Comparison of ENCODE assay signal across 13 cellular contexts in the genomic region with DNA sequence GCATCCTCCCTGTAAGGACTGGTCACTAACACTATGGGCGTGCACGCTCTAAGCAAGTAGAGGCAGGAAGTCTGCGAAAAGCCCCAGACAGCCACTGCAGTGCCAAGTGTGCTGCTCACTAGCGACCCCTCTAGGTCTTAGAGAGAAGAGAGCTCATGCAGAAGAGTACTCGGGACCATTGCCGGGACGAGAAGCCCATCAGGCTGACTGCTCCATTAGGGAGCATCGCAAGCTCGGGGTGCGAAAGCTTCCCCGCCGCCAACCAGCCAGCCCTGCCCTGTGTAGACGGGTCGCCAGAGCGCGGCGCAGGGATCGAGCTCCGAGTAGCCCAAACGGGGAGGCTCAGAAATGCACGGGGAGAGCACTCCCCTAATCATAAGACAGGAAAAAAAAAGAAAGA. TPM values are rescaled to one million over a fixed set of nuclear protein-coding genes. Genes with fewer than 3 reads are reported as not detected.
DNase-seq lines count a peak whose midpoint lies in the region; ATAC-seq and TF ChIP-seq lines count a peak whose summit lies in the region.
"Had no signal": no experiment of that assay in that cellular context is flagged by ENCODE, and none has a peak within 500 bp of the region (broad histone marks: within the 10 kb centered on the region; RNA-seq: fewer than 3 reads in every experiment).

No MANE protein-coding gene starts in this region.

- peak; percentile 65 for ATAC-seq in stimulated activated naive CD8-positive, alpha-beta T cell treated with anti-CD3 and anti-CD28 coated beads, Interleukin-15, amount 100 ng/mL, for 72 hours
- no peak for ATAC-seq in stimulated activated naive CD8-positive, alpha-beta T cell treated with anti-CD3 and anti-CD28 coated beads, Interleukin-15, Interleukin-2, amounts not matched to agents 100 U/mL and 50 U/mL, for 24 hours
- ATAC-seq in PC-3: no peak
- ATAC-seq in HG02763 (IDR thresholded peaks at IDR 0.05; ENCODE audit: unreplicated experiment): no peak

- no peaks in the 10 kb centered on the region for H3K36me3 ChIP-seq in PC-3 (ENCODE audit: low read depth, low read length)
- H3K36me3 ChIP-seq: BLaER1 treated with 17β-estradiol and CSF1 and Interleukin-3, amounts not matched to agents 10 nM and 100 nM; SJSA1 had no signal

- H3K9ac ChIP-seq in PC-3 (ENCODE audit: low read length): no peak overlapping the region
- H3K9ac ChIP-seq: BLaER1 treated with 17β-estradiol and CSF1 and Interleukin-3, amounts not matched to agents 10 nM and 100 nM had no signal

- H3K4me3 ChIP-seq in PC-3 (ENCODE audit: low read length): no peak overlapping the region
- H3K4me3 ChIP-seq in fibroblast of the aortic adventitia (ENCODE audit: low read depth, low read length): no peak overlapping the region
- H3K4me3 ChIP-seq: BLaER1 treated with 17β-estradiol and CSF1 and Interleukin-3, amounts not matched to agents 10 nM and 100 nM; SJSA1 had no signal

- no peaks in the 10 kb centered on the region for H3F3A ChIP-seq in PC-3 (ENCODE audit: low read length, unreplicated experiment)

- peaks cover 11 to 13% of the 10 kb centered on the region in 2 donors for H3K9me3 Mint-ChIP-seq in stimulated activated naive CD8-positive, alpha-beta T cell treated with anti-CD3 and anti-CD28 coated beads, Interleukin-15, amount 100 ng/mL, for 72 hours
- H3K9me3 Mint-ChIP-seq in activated CD4-positive, alpha-beta T cell treated with anti-CD3 and anti-CD28 coated beads, Interleukin-2, amount 10 ng/mL, durations not matched to agents 7 days and 5 days: peaks cover 4% of the 10 kb centered on the region
- H3K9me3 Mint-ChIP-seq: activated CD4-positive, alpha-beta memory T cell treated with anti-CD3 and anti-CD28 coated beads, Interleukin-2, amount 10 ng/mL, durations not matched to agents 7 days and 5 days had no signal

- no TSS peak for BruUV-seq in PC-3 (replicated peaks; lab: Mats Ljungman, UMichigan)

- CTCF ChIA-PET in PC-3 (lab: Charles Lee): no interaction called here
- CTCF ChIA-PET in activated CD4-positive, alpha-beta T cell treated with anti-CD3 and anti-CD28 coated beads, Interleukin-2, amount 10 ng/mL, durations not matched to agents 7 days and 5 days (lab: Charles Lee): no interaction called here

- H3K4me3 Mint-ChIP-seq in stimulated activated naive CD8-positive, alpha-beta T cell treated with anti-CD3 and anti-CD28 coated beads, Interleukin-15, amount 100 ng/mL, for 72 hours: peak overlapping the region; percentile 20 to 64
- no peak overlapping the region for H3K4me3 Mint-ChIP-seq in activated CD4-positive, alpha-beta T cell treated with anti-CD3 and anti-CD28 coated beads, Interleukin-2, amount 10 ng/mL, durations not matched to agents 7 days and 5 days
- H3K4me3 Mint-ChIP-seq: activated CD4-positive, alpha-beta memory T cell treated with anti-CD3 and anti-CD28 coated beads, Interleukin-2, amount 10 ng/mL, durations not matched to agents 7 days and 5 days had no signal

- H3K27me3 Mint-ChIP-seq in stimulated activated naive CD8-positive, alpha-beta T cell treated with anti-CD3 and anti-CD28 coated beads, Interleukin-15, amount 100 ng/mL, for 72 hours: peaks cover 54% of the 10 kb centered on the region
- peaks cover 66% of the 10 kb centered on the region for H3K27me3 Mint-ChIP-seq in activated CD4-positive, alpha-beta T cell treated with anti-CD3 and anti-CD28 coated beads, Interleukin-2, amount 10 ng/mL, durations not matched to agents 7 days and 5 days

- no peak overlapping the region for H2AFZ ChIP-seq in PC-3 (ENCODE audit: low read length)

- no peaks in the 10 kb centered on the region for H3K36me3 Mint-ChIP-seq in activated CD4-positive, alpha-beta T cell treated with anti-CD3 and anti-CD28 coated beads, Interleukin-2, amount 10 ng/mL, durations not matched to agents 7 days and 5 days (ENCODE audit: low read depth)

- no peak overlapping the region for H3K27ac Mint-ChIP-seq in stimulated activated naive CD8-positive, alpha-beta T cell treated with anti-CD3 and anti-CD28 coated beads, Interleukin-15, amount 100 ng/mL, for 72 hours
- H3K27ac Mint-ChIP-seq in activated CD4-positive, alpha-beta T cell treated with anti-CD3 and anti-CD28 coated beads, Interleukin-2, amount 10 ng/mL, durations not matched to agents 7 days and 5 days: no peak overlapping the region
- H3K27ac Mint-ChIP-seq: activated CD4-positive, alpha-beta memory T cell treated with anti-CD3 and anti-CD28 coated beads, Interleukin-2, amount 10 ng/mL, durations not matched to agents 7 days and 5 days had no signal

- H3K4me2 ChIP-seq in PC-3 (ENCODE audit: low read length): no peak overlapping the region
- H3K4me2 ChIP-seq: BLaER1 treated with 17β-estradiol and CSF1 and Interleukin-3, amounts not matched to agents 10 nM and 100 nM had no signal

- peaks cover 29% of the 10 kb centered on the region for H3K27me3 ChIP-seq in PC-3 (ENCODE audit: low read length)

- H3K9me2 ChIP-seq in PC-3 (replicated peaks; ENCODE audit: low read length): no peaks in the 10 kb centered on the region

- no peaks in the 10 kb centered on the region for H3K4me1 ChIP-seq in PC-3 (ENCODE audit: insufficient read depth, low read length)
- H3K4me1 ChIP-seq: BLaER1 treated with 17β-estradiol and CSF1 and Interleukin-3, amounts not matched to agents 10 nM and 100 nM; SJSA1 had no signal

- H3K79me2 ChIP-seq in PC-3 (ENCODE audit: low read length): no peaks in the 10 kb centered on the region

- no peak for DNase-seq in stimulated activated naive CD8-positive, alpha-beta T cell treated with anti-CD3 and anti-CD28 coated beads, Interleukin-15, amount 100 ng/mL, for 72 hours
- DNase-seq in stimulated activated naive CD8-positive, alpha-beta T cell treated with anti-CD3 and anti-CD28 coated beads, Interleukin-15, Interleukin-2, amounts not matched to agents 100 U/mL and 50 U/mL, for 24 hours: no peak
- DNase-seq in PC-3: no peak
- DNase-seq in fibroblast of the aortic adventitia (ENCODE audit: low read depth): no peak
- no peak for DNase-seq in activated CD8-positive, alpha-beta memory T cell treated with anti-CD3 and anti-CD28 coated beads, Interleukin-2, amount 50 U/mL, for 4 hours
- no peak for DNase-seq in NOMO-1 treated with dmso at 0.1 percent for 144 hours (lab: John Stamatoyannopoulos, UW; ENCODE audit: unreplicated experiment)
- no peak for DNase-seq in activated CD4-positive, alpha-beta T cell treated with anti-CD3 and anti-CD28 coated beads, Interleukin-2, amount 10 ng/mL, durations not matched to agents 7 days and 5 days
- DNase-seq: activated CD4-positive, alpha-beta memory T cell treated with anti-CD3 and anti-CD28 coated beads, Interleukin-2, amount 10 ng/mL, durations not matched to agents 7 days and 5 days; amniotic stem cell; NCI-H2029 had no signal

- H3K9me3 ChIP-seq in PC-3 (ENCODE audit: low read length): no peaks in the 10 kb centered on the region
- H3K9me3 ChIP-seq: BLaER1 treated with 17β-estradiol and CSF1 and Interleukin-3, amounts not matched to agents 10 nM and 100 nM; SJSA1 had no signal

- no peaks in the 10 kb centered on the region for H4K20me1 ChIP-seq in PC-3 (ENCODE audit: low read length)
- H4K20me1 ChIP-seq: BLaER1 treated with 17β-estradiol and CSF1 and Interleukin-3, amounts not matched to agents 10 nM and 100 nM had no signal

- POLR2A ChIA-PET in PC-3 (lab: Charles Lee; ENCODE audit: unreplicated experiment): no interaction called here
- POLR2A ChIA-PET in activated CD4-positive, alpha-beta T cell treated with anti-CD3 and anti-CD28 coated beads, Interleukin-2, amount 10 ng/mL, durations not matched to agents 7 days and 5 days (lab: Charles Lee): no interaction called here

- intact Hi-C loops in PC-3 (cut with micrococcal nuclease): no loop called here

- peaks cover 5% of the 10 kb centered on the region for H3K4me1 Mint-ChIP-seq in stimulated activated naive CD8-positive, alpha-beta T cell treated with anti-CD3 and anti-CD28 coated beads, Interleukin-15, amount 100 ng/mL, for 72 hours
- peaks cover 3% of the 10 kb centered on the region for H3K4me1 Mint-ChIP-seq in activated CD4-positive, alpha-beta T cell treated with anti-CD3 and anti-CD28 coated beads, Interleukin-2, amount 10 ng/mL, durations not matched to agents 7 days and 5 days
- H3K4me1 Mint-ChIP-seq: activated CD4-positive, alpha-beta memory T cell treated with anti-CD3 and anti-CD28 coated beads, Interleukin-2, amount 10 ng/mL, durations not matched to agents 7 days and 5 days had no signal

- TF ChIP-seq CTCF in PC-3 (conservative IDR thresholded peaks at IDR 0.05; ENCODE audit: low read depth, low read length) (0 out of 2 replicates have a peak, but pooled peaks have one; percentile 27), fibroblast of the aortic adventitia (IDR thresholded peaks at IDR 0.05; ENCODE audit: insufficient read depth, low read length) (peak; percentile 12)

- H3K27ac ChIP-seq in PC-3 (ENCODE audit: low read length): no peak overlapping the region
- H3K27ac ChIP-seq: BLaER1 treated with 17β-estradiol and CSF1 and Interleukin-3, amounts not matched to agents 10 nM and 100 nM; SJSA1 had no signal

RNA-seq across cellular contexts. Expression of a gene that starts 16.6 kb away (rescaled TPM):
- not detected in 2 replicates for total RNA-seq in PC-3 (2014; rRNA removed)
- not detected in 2 replicates for total RNA-seq in fibroblast of the aortic adventitia (ENCODE audit: low replicate concordance)
- total RNA-seq in activated CD4-positive, alpha-beta T cell treated with anti-CD3 and anti-CD28 coated beads, Interleukin-2, amount 10 ng/mL, durations not matched to agents 7 days and 5 days: under 1 TPM; 0.17 to 0.20 TPM
- total RNA-seq: SJSA1 had no signal
